20 cellular contexts compared by ENCODE assay signal in the genomic region with DNA sequence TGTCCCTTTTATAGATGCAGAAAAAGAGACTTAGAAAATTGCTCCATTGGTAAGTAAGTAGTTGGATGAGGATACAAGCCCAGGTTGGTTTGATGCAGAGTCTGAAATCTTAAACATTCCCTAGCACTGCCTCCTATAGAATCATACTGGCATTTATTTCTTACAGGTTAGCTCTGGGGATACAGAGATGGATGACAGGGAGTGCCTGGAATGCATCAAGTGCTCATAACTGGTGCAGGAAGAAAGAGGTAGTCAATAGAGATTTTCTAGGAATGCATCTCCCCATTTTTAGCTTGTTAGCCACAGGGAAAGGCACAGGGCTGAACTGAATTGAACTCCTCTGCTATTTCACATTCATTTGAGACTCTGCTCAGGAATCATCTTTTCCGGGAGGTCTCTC.
"Had no signal": no experiment of that assay in that cellular context is flagged by ENCODE, and none has a peak within 500 bp of the region (broad histone marks: within the 10 kb centered on the region; RNA-seq: fewer than 3 reads in every experiment).

No MANE protein-coding gene starts in this region.

- H3K9me3 ChIP-seq: esophagus muscularis mucosa, neutrophil, pancreas, testis, upper lobe of right lung had no signal

- H3K4me3 ChIP-seq: cardiac muscle cell, esophagus muscularis mucosa, heart right ventricle, pancreas, testis, upper lobe of right lung had no signal

- H3K9me3 Mint-ChIP-seq: activated naive CD4-positive, alpha-beta T cell treated with anti-CD3 and anti-CD28 coated beads, Interleukin-2, amount 50 U/mL, for 24 hours; activated T-cell treated with anti-CD3 and anti-CD28 coated beads, Interleukin-2, amount 50 U/mL, for 72 hours; dendritic cell treated with granulocyte-macrophage colony-stimulating factor and Interleukin-4, amounts not matched to agents 40 ng/mL and 50 ng/mL, for 4 days; immature natural killer cell; natural killer cell; stimulated activated effector memory CD8-positive, alpha-beta T cell treated with anti-CD3 and anti-CD28 coated beads, Interleukin-12 subunit alpha, Interleukin-12 subunit beta, amount 100 ng/mL, for 72 hours; T-helper 1 cell treated with Interleukin-12 subunit alpha and Interleukin-12 subunit beta and Interleukin-4 antibody, amounts not matched to agents 30 μg/mL and 1 μg/mL, for 36 hours had no signal

- H3K27me3 ChIP-seq: cardiac muscle cell, esophagus muscularis mucosa, heart right ventricle, pancreas, testis, upper lobe of right lung had no signal

- H3K27me3 Mint-ChIP-seq: activated naive CD4-positive, alpha-beta T cell treated with anti-CD3 and anti-CD28 coated beads, Interleukin-2, amount 50 U/mL, for 24 hours had no signal

- H3K36me3 ChIP-seq: cardiac muscle cell, esophagus muscularis mucosa, heart right ventricle, neutrophil, pancreas, upper lobe of right lung had no signal

- H3K4me1 ChIP-seq: esophagus muscularis mucosa, heart right ventricle, pancreas, testis, upper lobe of right lung had no signal

- H3K27ac ChIP-seq: cardiac muscle cell, esophagus muscularis mucosa, heart right ventricle, neutrophil, pancreas, testis, upper lobe of right lung had no signal

- H3K27ac Mint-ChIP-seq: activated naive CD4-positive, alpha-beta T cell treated with anti-CD3 and anti-CD28 coated beads, Interleukin-2, amount 50 U/mL, for 24 hours; activated T-cell treated with anti-CD3 and anti-CD28 coated beads, Interleukin-2, amount 50 U/mL, for 72 hours; dendritic cell treated with granulocyte-macrophage colony-stimulating factor and Interleukin-4, amounts not matched to agents 40 ng/mL and 50 ng/mL, for 4 days; immature natural killer cell; natural killer cell; stimulated activated effector memory CD8-positive, alpha-beta T cell treated with anti-CD3 and anti-CD28 coated beads, Interleukin-12 subunit alpha, Interleukin-12 subunit beta, amount 100 ng/mL, for 72 hours; T-helper 1 cell treated with Interleukin-12 subunit alpha and Interleukin-12 subunit beta and Interleukin-4 antibody, amounts not matched to agents 30 μg/mL and 1 μg/mL, for 36 hours had no signal

- ATAC-seq: activated T-cell treated with anti-CD3 and anti-CD28 coated beads, Interleukin-2, amount 50 U/mL, for 72 hours; heart right ventricle; natural killer cell; pancreas; sciatic nerve; stimulated activated effector memory CD8-positive, alpha-beta T cell treated with anti-CD3 and anti-CD28 coated beads, Interleukin-12 subunit alpha, Interleukin-12 subunit beta, amount 100 ng/mL, for 72 hours; upper lobe of right lung had no signal

- DNase-seq: activated CD4-positive, alpha-beta T cell treated with anti-CD3 and anti-CD28 coated beads, Interleukin-2, amount 50 U/mL, for 4 hours; activated gamma-delta T cell; activated T-cell treated with anti-CD3 and anti-CD28 coated beads, Interleukin-2, amount 50 U/mL, for 72 hours; effector CD8-positive, alpha-beta T cell; heart right ventricle; immature natural killer cell; mesenchymal stem cell; natural killer cell; pancreas; stimulated activated CD4-positive, alpha-beta T cell treated with anti-CD3 and anti-CD28 coated beads, Interleukin-4, amount 100 ng/mL, for 24 hours; testis; upper lobe of right lung had no signal

- H3K36me3 Mint-ChIP-seq: activated naive CD4-positive, alpha-beta T cell treated with anti-CD3 and anti-CD28 coated beads, Interleukin-2, amount 50 U/mL, for 24 hours; immature natural killer cell; natural killer cell; stimulated activated effector memory CD8-positive, alpha-beta T cell treated with anti-CD3 and anti-CD28 coated beads, Interleukin-12 subunit alpha, Interleukin-12 subunit beta, amount 100 ng/mL, for 72 hours had no signal

- H3K4me3 Mint-ChIP-seq: activated naive CD4-positive, alpha-beta T cell treated with anti-CD3 and anti-CD28 coated beads, Interleukin-2, amount 50 U/mL, for 24 hours; activated T-cell treated with anti-CD3 and anti-CD28 coated beads, Interleukin-2, amount 50 U/mL, for 72 hours; dendritic cell treated with granulocyte-macrophage colony-stimulating factor and Interleukin-4, amounts not matched to agents 40 ng/mL and 50 ng/mL, for 4 days; immature natural killer cell; natural killer cell; stimulated activated effector memory CD8-positive, alpha-beta T cell treated with anti-CD3 and anti-CD28 coated beads, Interleukin-12 subunit alpha, Interleukin-12 subunit beta, amount 100 ng/mL, for 72 hours; T-helper 1 cell treated with Interleukin-12 subunit alpha and Interleukin-12 subunit beta and Interleukin-4 antibody, amounts not matched to agents 30 μg/mL and 1 μg/mL, for 36 hours had no signal

- H3K4me1 Mint-ChIP-seq: activated naive CD4-positive, alpha-beta T cell treated with anti-CD3 and anti-CD28 coated beads, Interleukin-2, amount 50 U/mL, for 24 hours; immature natural killer cell; natural killer cell; stimulated activated effector memory CD8-positive, alpha-beta T cell treated with anti-CD3 and anti-CD28 coated beads, Interleukin-12 subunit alpha, Interleukin-12 subunit beta, amount 100 ng/mL, for 72 hours had no signal
